In the genomic region with DNA sequence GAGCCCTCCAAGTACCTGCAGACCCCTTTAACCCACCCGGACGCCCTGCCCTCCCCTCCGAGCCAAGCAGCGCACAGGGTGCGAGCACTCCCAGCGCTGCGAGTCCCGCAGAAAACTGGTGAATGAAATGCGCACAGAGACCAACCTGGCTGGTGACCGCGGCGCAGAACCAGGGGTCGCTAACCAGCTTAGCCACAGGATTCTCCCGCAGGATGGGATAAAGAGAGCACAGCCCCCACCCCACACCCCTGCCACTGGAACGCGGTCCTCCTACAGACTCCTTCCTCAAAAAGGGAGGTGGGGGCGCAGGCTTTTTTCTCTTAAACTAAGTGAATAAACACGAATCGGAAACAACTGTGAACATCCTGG, we compare ENCODE assay signal across 8 cellular contexts. TPM values are rescaled to one million over a fixed set of nuclear protein-coding genes. Genes with fewer than 3 reads are reported as not detected.
A peak's percentile ranks its signal among the peaks of the same experiment; 100 is the strongest.
DNase-seq lines count a peak whose midpoint lies in the region; ATAC-seq and TF ChIP-seq lines count a peak whose summit lies in the region.

No MANE protein-coding gene starts in this region.

- H3K4me3 Mint-ChIP-seq in activated naive CD4-positive, alpha-beta T cell treated with anti-CD3 and anti-CD28 coated beads, Interleukin-2, amount 50 U/mL, for 24 hours, result peak overlapping the region; percentile 94

- no peaks in the 10 kb centered on the region for H3K27me3 ChIP-seq in right atrium auricular region
- H3K27me3 ChIP-seq in rectal smooth muscle tissue (ENCODE audit: control insufficient read depth, insufficient read depth, low read length), result no peaks in the 10 kb centered on the region

- peak overlapping the region; percentile 50 for H3K9ac ChIP-seq in rectal smooth muscle tissue (ENCODE audit: low read length)

- H3K36me3 Mint-ChIP-seq in activated naive CD4-positive, alpha-beta T cell treated with anti-CD3 and anti-CD28 coated beads, Interleukin-2, amount 50 U/mL, for 24 hours, result no peaks in the 10 kb centered on the region

- peak; percentile 35 for DNase-seq in Daoy (ENCODE audit: low read depth)
- peak; percentile 29 for DNase-seq in NCI-H345 (lab: John Stamatoyannopoulos, UW)
- DNase-seq in right atrium auricular region (ENCODE audit: low spot score), result no peak
- no peak for DNase-seq in midbrain (lab: John Stamatoyannopoulos, UW)
- DNase-seq in SW 1271 (lab: John Stamatoyannopoulos, UW), result no peak

- H3K4me1 ChIP-seq in right atrium auricular region (peaks cover 0 to 12% of the 10 kb centered on the region in 2 donors), rectal smooth muscle tissue (ENCODE audit: control insufficient read depth, insufficient read depth, low read length) (no peaks in the 10 kb centered on the region)

- no peak for ATAC-seq in HG03439 (IDR thresholded peaks at IDR 0.05; ENCODE audit: unreplicated experiment)

- H3K27ac ChIP-seq in right atrium auricular region (peak overlapping the region; percentile 97 to 99), rectal smooth muscle tissue (ENCODE audit: low read depth, low read length) (no peak overlapping the region)

- H3K9me3 Mint-ChIP-seq in activated naive CD4-positive, alpha-beta T cell treated with anti-CD3 and anti-CD28 coated beads, Interleukin-2, amount 50 U/mL, for 24 hours, result no peaks in the 10 kb centered on the region

- H3K36me3 ChIP-seq in right atrium auricular region (no peaks in the 10 kb centered on the region), rectal smooth muscle tissue (ENCODE audit: control insufficient read depth, insufficient read depth, low read length) (no peaks in the 10 kb centered on the region)

- peak overlapping the region; percentile 91 to 93 for H3K4me3 ChIP-seq in right atrium auricular region
- peak overlapping the region; percentile 89 for H3K4me3 ChIP-seq in rectal smooth muscle tissue (ENCODE audit: low read length)

- peak overlapping the region; percentile 96 for H3K27ac Mint-ChIP-seq in activated naive CD4-positive, alpha-beta T cell treated with anti-CD3 and anti-CD28 coated beads, Interleukin-2, amount 50 U/mL, for 24 hours

- peaks cover 51% of the 10 kb centered on the region for H3K4me1 Mint-ChIP-seq in activated naive CD4-positive, alpha-beta T cell treated with anti-CD3 and anti-CD28 coated beads, Interleukin-2, amount 50 U/mL, for 24 hours

- no peaks in the 10 kb centered on the region for H3K27me3 Mint-ChIP-seq in activated naive CD4-positive, alpha-beta T cell treated with anti-CD3 and anti-CD28 coated beads, Interleukin-2, amount 50 U/mL, for 24 hours

- TF ChIP-seq CTCF in right atrium auricular region (IDR thresholded peaks at IDR 0.05), result no peak

- no peaks in the 10 kb centered on the region for H3K9me3 ChIP-seq in right atrium auricular region

RNA-seq across cellular contexts. Expression of a gene that starts 1.0 kb away (rescaled TPM):
- 26.9 and 37.0 TPM in 2 replicates for total RNA-seq in Daoy (2014; rRNA removed; shearing (Covaris generic))
- 10 to 100 TPM; 14.9 to 18.5 TPM for total RNA-seq in right atrium auricular region

Comparison
In these comparisons a context has a peak if more than half of its experiments do, and no peak if none do; other contexts are left out.
1. DNase-seq: peak in Daoy (single experiment) and NCI-H345 (single experiment); none in right atrium auricular region (single experiment), midbrain (single experiment) and SW 1271 (0 of 2).